ENCODE assay signal across 9 cellular contexts in genomic region chrX:65451663-65452062, GRCh38.
A peak's percentile ranks its signal among the peaks of the same experiment; 100 is the strongest.
DNase-seq lines count a peak whose midpoint lies in the region; ATAC-seq, FAIRE-seq and TF ChIP-seq lines count a peak whose summit lies in the region.
"Had no signal": no experiment of that assay in that cellular context is flagged by ENCODE, and none has a peak within 500 bp of the region (broad histone marks: within the 10 kb centered on the region; RNA-seq: fewer than 3 reads in every experiment).

No MANE protein-coding gene starts in this region.

- no peaks in the 10 kb centered on the region for H3K36me3 ChIP-seq in osteoblast (ENCODE audit: insufficient read depth, low read length)

- H3K27me3 Mint-ChIP-seq in natural killer cell (ENCODE audit: low read depth in 2 of 2), result peaks cover 0 to 16% of the 10 kb centered on the region in 2 donors
- peaks cover 0 to 3% of the 10 kb centered on the region in 2 donors for H3K27me3 Mint-ChIP-seq in natural killer cell treated with Interleukin-12 subunit alpha and Interleukin-12 subunit beta and Interleukin-15 and Interleukin-18, amount 100 ng/mL, for 72 hours

- peak; percentile 21 for TF ChIP-seq CTCF in natural killer cell (IDR thresholded peaks at IDR 0.05)
- TF ChIP-seq CTCF in choroid plexus epithelial cell (conservative IDR thresholded peaks at IDR 0.05; ENCODE audit: low read depth, low read length), result peak; percentile 55
- TF ChIP-seq CTCF in osteoblast (IDR thresholded peaks at IDR 0.05; ENCODE audit: extremely low read depth, low read depth, low read length), result peak; percentile 47

- no peak overlapping the region for H3K4me3 Mint-ChIP-seq in natural killer cell
- no peak overlapping the region for H3K4me3 Mint-ChIP-seq in natural killer cell treated with Interleukin-12 subunit alpha and Interleukin-12 subunit beta and Interleukin-15 and Interleukin-18, amount 100 ng/mL, for 72 hours

- H4K20me1 ChIP-seq in osteoblast (ENCODE audit: insufficient read depth, low read length), result no peaks in the 10 kb centered on the region

- no peak for DNase-seq in natural killer cell
- no peak for DNase-seq in natural killer cell treated with Interleukin-12 subunit alpha and Interleukin-12 subunit beta and Interleukin-15 and Interleukin-18, amount 100 ng/mL, for 72 hours (ENCODE audit: low spot score)
- peak; percentile 6 for DNase-seq in H54 (ENCODE audit: insufficient read length, low spot score)
- DNase-seq in NCI-H2107 (lab: John Stamatoyannopoulos, UW), result peak; percentile 1
- DNase-seq in choroid plexus epithelial cell (ENCODE audit: low read depth), result peak; percentile 51
- peak; percentile 67 for DNase-seq in osteoblast (ENCODE audit: insufficient read length, low spot score, missing footprints)
- DNase-seq in NCI-H774 (lab: John Stamatoyannopoulos, UW), result no peak
- DNase-seq in stimulated activated CD4-positive, alpha-beta T cell treated with anti-CD3 and anti-CD28 coated beads, Interleukin-2, amount 100 ng/mL, for 24 hours, result no peak

- no peaks in the 10 kb centered on the region for H3K9me3 Mint-ChIP-seq in natural killer cell
- H3K9me3 Mint-ChIP-seq in natural killer cell treated with Interleukin-12 subunit alpha and Interleukin-12 subunit beta and Interleukin-15 and Interleukin-18, amount 100 ng/mL, for 72 hours, result no peaks in the 10 kb centered on the region

- H3K27ac ChIP-seq in osteoblast (ENCODE audit: low read depth, low read length), result no peak overlapping the region

- no peak overlapping the region for H3K27ac Mint-ChIP-seq in natural killer cell
- no peak overlapping the region for H3K27ac Mint-ChIP-seq in natural killer cell treated with Interleukin-12 subunit alpha and Interleukin-12 subunit beta and Interleukin-15 and Interleukin-18, amount 100 ng/mL, for 72 hours

- peak in 1 of 3 donors; percentile 50 for ATAC-seq in natural killer cell
- ATAC-seq in natural killer cell treated with Interleukin-12 subunit alpha and Interleukin-12 subunit beta and Interleukin-15 and Interleukin-18, amount 100 ng/mL, for 72 hours, result no peak

- H3K4me3 ChIP-seq in choroid plexus epithelial cell (ENCODE audit: low read depth, low read length) (no peak overlapping the region), osteoblast (ENCODE audit: insufficient read depth, low read length) (no peak overlapping the region)

- no peaks in the 10 kb centered on the region for H3K27me3 ChIP-seq in osteoblast (ENCODE audit: insufficient read depth, low read length)

- H3K36me3 Mint-ChIP-seq in natural killer cell, result no peaks in the 10 kb centered on the region
- no peaks in the 10 kb centered on the region for H3K36me3 Mint-ChIP-seq in natural killer cell treated with Interleukin-12 subunit alpha and Interleukin-12 subunit beta and Interleukin-15 and Interleukin-18, amount 100 ng/mL, for 72 hours

- no peaks in the 10 kb centered on the region for H3K9me3 ChIP-seq in osteoblast (ENCODE audit: low read depth, low read length)

- H3K4me1 Mint-ChIP-seq in natural killer cell, result peaks cover 0 to 5% of the 10 kb centered on the region in 2 donors
- no peaks in the 10 kb centered on the region for H3K4me1 Mint-ChIP-seq in natural killer cell treated with Interleukin-12 subunit alpha and Interleukin-12 subunit beta and Interleukin-15 and Interleukin-18, amount 100 ng/mL, for 72 hours (ENCODE audit: low read depth in 2 of 2)

- no peak overlapping the region for H2AFZ ChIP-seq in osteoblast (ENCODE audit: low read length)

- no peak overlapping the region for H3K4me2 ChIP-seq in osteoblast (ENCODE audit: insufficient read depth, low read length)

- intact Hi-C loops in natural killer cell (cut with micrococcal nuclease), result no loop called here

- no peak for TF ChIP-seq POLR2A in H54 (IDR thresholded peaks at IDR 0.05; ENCODE audit: low read depth, low read length)

- no peaks in the 10 kb centered on the region for H3K4me1 ChIP-seq in osteoblast (ENCODE audit: insufficient read depth, low read length)

- no peaks in the 10 kb centered on the region for H3K79me2 ChIP-seq in osteoblast (ENCODE audit: insufficient read depth, low read length)

- no peak for FAIRE-seq in H54 (lab: Jason Lieb, UNC)
- FAIRE-seq: endometrium had no signal

Comparison
In these comparisons a context has a peak if more than half of its experiments do, and no peak if none do; other contexts are left out.
1. DNase-seq: peak in H54 (single experiment), NCI-H2107 (single experiment), choroid plexus epithelial cell (single experiment) and osteoblast (single experiment); none in natural killer cell (single experiment), natural killer cell treated with Interleukin-12 subunit alpha and Interleukin-12 subunit beta and Interleukin-15 and Interleukin-18, amount 100 ng/mL, for 72 hours (single experiment), NCI-H774 (single experiment) and stimulated activated CD4-positive, alpha-beta T cell treated with anti-CD3 and anti-CD28 coated beads, Interleukin-2, amount 100 ng/mL, for 24 hours (0 of 2).
2. Peak in every context shown above with its lines, with median percentiles within 50 percentile points of each other: CTCF ChIP-seq.